Comparison of ENCODE assay signal across 12 cellular contexts in genomic region chr4:83054928-83055327, GRCh38. TPM values are rescaled to one million over a fixed set of nuclear protein-coding genes. Genes with fewer than 3 reads are reported as not detected.
A peak's percentile ranks its signal among the peaks of the same experiment; 100 is the strongest.
DNase-seq lines count a peak whose midpoint lies in the region; ATAC-seq and TF ChIP-seq lines count a peak whose summit lies in the region.
"Had no signal": no experiment of that assay in that cellular context is flagged by ENCODE, and none has a peak within 500 bp of the region (broad histone marks: within the 10 kb centered on the region; RNA-seq: fewer than 3 reads in every experiment).

No MANE protein-coding gene starts in this region.

- no peaks in the 10 kb centered on the region for H3K4me1 ChIP-seq in psoas muscle

- POLR2A ChIA-PET in activated CD4-positive, alpha-beta memory T cell treated with anti-CD3 and anti-CD28 coated beads for 36 hours (lab: Charles Lee): interaction anchor here (0.6 kb wide), 1 partner anchor 19 kb away, joined by 3 read pairs; no protein-coding TSS in a partner anchor

- H3K27me3 ChIP-seq in psoas muscle (ENCODE audit: insufficient read depth in 3 of 3, low read length in 2 of 3): no peaks in the 10 kb centered on the region
- H3K27me3 ChIP-seq in WERI-Rb-1 (ENCODE audit: insufficient read depth, low read depth, severe bottlenecking): no peaks in the 10 kb centered on the region

- ATAC-seq in psoas muscle: no peak

- no peaks in the 10 kb centered on the region for H3K27me3 Mint-ChIP-seq in activated CD4-positive, alpha-beta memory T cell treated with anti-CD3 and anti-CD28 coated beads for 36 hours

- peak; percentile 9 to 29 for DNase-seq in NOMO-1 (lab: John Stamatoyannopoulos, UW; ENCODE audit: unreplicated experiment in 2 of 2)
- DNase-seq in NOMO-1 treated with dmso at 0.1 percent for 144 hours (lab: John Stamatoyannopoulos, UW; ENCODE audit: unreplicated experiment): no peak
- DNase-seq in M059J (ENCODE audit: low read depth): peak; percentile 24
- DNase-seq in dermis blood vessel endothelial cell: peak; percentile 61
- no peak for DNase-seq in psoas muscle
- DNase-seq in occipital lobe (lab: John Stamatoyannopoulos, UW): no peak
- DNase-seq in WERI-Rb-1: no peak
- DNase-seq in activated CD4-positive, alpha-beta memory T cell treated with anti-CD3 and anti-CD28 coated beads for 36 hours: no peak
- DNase-seq: activated CD4-positive, alpha-beta T cell treated with anti-CD3 and anti-CD28 coated beads for 1 hour; COR-L47; NCI-H2029; posterior cingulate gyrus had no signal

- H3K4me3 Mint-ChIP-seq in activated CD4-positive, alpha-beta memory T cell treated with anti-CD3 and anti-CD28 coated beads for 36 hours: no peak overlapping the region

- CTCF ChIA-PET in activated CD4-positive, alpha-beta memory T cell treated with anti-CD3 and anti-CD28 coated beads for 36 hours (lab: Charles Lee): interaction anchor here (0.9 to 3.3 kb wide), 9 partner anchors 16 to 229 kb away, joined by 3 to 13 read pairs (median 4); partner anchors contain the start of genes COPS4 and COQ2

- H3K27ac ChIP-seq in psoas muscle: no peak overlapping the region
- H3K27ac ChIP-seq in WERI-Rb-1: no peak overlapping the region

- no peak overlapping the region for H3K27ac Mint-ChIP-seq in activated CD4-positive, alpha-beta memory T cell treated with anti-CD3 and anti-CD28 coated beads for 36 hours

- H3K4me1 Mint-ChIP-seq in activated CD4-positive, alpha-beta memory T cell treated with anti-CD3 and anti-CD28 coated beads for 36 hours (ENCODE audit: low read depth): no peaks in the 10 kb centered on the region

- H3K36me3 ChIP-seq in psoas muscle (ENCODE audit: insufficient read depth in 1 of 2, low read depth in 1 of 2) (peaks cover 0 to 91% of the 10 kb centered on the region in 2 donors), WERI-Rb-1 (peaks cover 53% of the 10 kb centered on the region)

- intact Hi-C loops in psoas muscle (cut with DNase I): no loop called here
- intact Hi-C loops in activated CD4-positive, alpha-beta memory T cell treated with anti-CD3 and anti-CD28 coated beads for 36 hours (cut with micrococcal nuclease): no loop called here

- H3K9me3 ChIP-seq in psoas muscle (no peaks in the 10 kb centered on the region), WERI-Rb-1 (ENCODE audit: severe bottlenecking) (no peaks in the 10 kb centered on the region)

- H3K36me3 Mint-ChIP-seq in activated CD4-positive, alpha-beta memory T cell treated with anti-CD3 and anti-CD28 coated beads for 36 hours: peaks cover 17% of the 10 kb centered on the region

- H3K9me3 Mint-ChIP-seq in activated CD4-positive, alpha-beta memory T cell treated with anti-CD3 and anti-CD28 coated beads for 36 hours: no peaks in the 10 kb centered on the region

- TF ChIP-seq CTCF in psoas muscle (IDR thresholded peaks at IDR 0.05) (peak; percentile 32), WERI-Rb-1 (IDR thresholded peaks at IDR 0.05; ENCODE audit: low read depth, low read length) (no peak)

- H3K4me3 ChIP-seq in psoas muscle: no peak overlapping the region
- H3K4me3 ChIP-seq in WERI-Rb-1 (ENCODE audit: low read depth, low read length): no peak overlapping the region

RNA-seq across cellular contexts. Expression of gene COPS4, which starts 19.9 kb away (rescaled TPM):
- 84.6 and 85.8 TPM in 2 replicates for total RNA-seq in M059J (2014; rRNA removed; shearing (Covaris generic))
- total RNA-seq in dermis blood vessel endothelial cell: 79.0 and 144 TPM in 2 replicates
- 10 to 100 TPM; 51.2 to 71.7 (median 65.8) TPM for total RNA-seq in psoas muscle
- 10 to 100 TPM; 32.5 to 89.8 (median 42.6) TPM for polyA plus RNA-seq in psoas muscle
- total RNA-seq in occipital lobe: 155 TPM
- 10 to 100 TPM; 38.5 to 40.6 TPM for total RNA-seq in activated CD4-positive, alpha-beta memory T cell treated with anti-CD3 and anti-CD28 coated beads for 36 hours

RNA-seq across cellular contexts. Expression of gene LIN54, which starts 44.3 kb away (rescaled TPM):
- 15.6 and 21.4 TPM in 2 replicates for total RNA-seq in M059J (2014; rRNA removed; shearing (Covaris generic))
- 10.9 and 16.9 TPM in 2 replicates for total RNA-seq in dermis blood vessel endothelial cell
- 10 to 100 TPM in 2 of 4 donors, 1 to 10 TPM in 2; 6.3 to 13.6 (median 9.6) TPM for total RNA-seq in psoas muscle
- polyA plus RNA-seq in psoas muscle: 10 to 100 TPM in 1 of 3 donors, 1 to 10 TPM in 2; 4.9 to 14.7 (median 5.0) TPM
- 29.2 TPM for total RNA-seq in occipital lobe
- 10 to 100 TPM; 21.5 to 22.7 TPM for total RNA-seq in activated CD4-positive, alpha-beta memory T cell treated with anti-CD3 and anti-CD28 coated beads for 36 hours

RNA-seq across cellular contexts. Expression of gene PLAC8, which starts 59.6 kb away (rescaled TPM):
- 122 and 240 TPM in 2 replicates for total RNA-seq in M059J (2014; rRNA removed; shearing (Covaris generic))
- total RNA-seq in dermis blood vessel endothelial cell: 0.34 and 1.1 TPM in 2 replicates
- total RNA-seq in psoas muscle: 1 to 10 TPM in 2 of 4 donors, under 1 TPM in 2; 0.88 to 1.6 (median 0.98) TPM
- under 1 TPM; 0.13 to 0.86 (median 0.33) TPM for polyA plus RNA-seq in psoas muscle
- 1.4 TPM for total RNA-seq in occipital lobe
- 10 to 100 TPM; 16.9 to 17.9 TPM for total RNA-seq in activated CD4-positive, alpha-beta memory T cell treated with anti-CD3 and anti-CD28 coated beads for 36 hours

Comparison
In these comparisons a context has a peak if more than half of its experiments do, and no peak if none do; other contexts are left out.
1. DNase-seq: peak in NOMO-1 (2 of 2), M059J (single experiment) and dermis blood vessel endothelial cell (single experiment); none in NOMO-1 treated with dmso at 0.1 percent for 144 hours (single experiment), psoas muscle (0 of 2), occipital lobe (single experiment), WERI-Rb-1 (single experiment) and activated CD4-positive, alpha-beta memory T cell treated with anti-CD3 and anti-CD28 coated beads for 36 hours (single experiment).